ENCODE assay signal across 20 cellular contexts in genomic region chr3:66789584-66790237, GRCh38.
DNase-seq lines count a peak whose midpoint lies in the region; ATAC-seq and TF ChIP-seq lines count a peak whose summit lies in the region.
"Had no signal": no experiment of that assay in that cellular context is flagged by ENCODE, and none has a peak within 500 bp of the region (broad histone marks: within the 10 kb centered on the region; RNA-seq: fewer than 3 reads in every experiment).

No MANE protein-coding gene starts in this region.

- no peak overlapping the region for H3K9ac ChIP-seq in fibroblast of lung (ENCODE audit: insufficient read depth, low read length)

- H3K4me1 ChIP-seq in fibroblast of lung (ENCODE audit: control insufficient read depth, extremely low read depth, insufficient read depth, low read length) (no peaks in the 10 kb centered on the region), psoas muscle (no peaks in the 10 kb centered on the region)
- H3K4me1 ChIP-seq: ascending aorta had no signal

- H3K9me3 ChIP-seq in fibroblast of lung (ENCODE audit: control insufficient read depth, insufficient read depth, low read depth, low read length) (no peaks in the 10 kb centered on the region), psoas muscle (no peaks in the 10 kb centered on the region)
- H3K9me3 ChIP-seq: ascending aorta had no signal

- H4K20me1 ChIP-seq in fibroblast of lung (ENCODE audit: control insufficient read depth, extremely low read depth, insufficient read depth, low read length), result no peaks in the 10 kb centered on the region

- no peak overlapping the region for H3K4me2 ChIP-seq in fibroblast of lung (ENCODE audit: extremely low read depth, insufficient read depth, low read length)

- peak in 3 of 4 donors; percentile 46 to 86 (median 48) for ATAC-seq in psoas muscle
- ATAC-seq: HCT116 had no signal

- WGBS in psoas muscle, 3 donors, result 52 to 63% (median 60%) methylated on average over 5 of the region's 5 CpGs

- H3K27ac ChIP-seq in fibroblast of lung (ENCODE audit: insufficient read depth, low read length), result no peak overlapping the region
- H3K27ac ChIP-seq in psoas muscle, result no peak overlapping the region
- H3K27ac ChIP-seq: ascending aorta had no signal

- H3K4me3 ChIP-seq in fibroblast of lung (replicated peaks in 1 of 4; ENCODE audit: control extremely low read depth in 1 of 4, insufficient read depth in 1 of 4, low read depth in 3 of 4, low read length in 4 of 4) (no peak overlapping the region), psoas muscle (no peak overlapping the region)
- H3K4me3 ChIP-seq: ascending aorta had no signal

- DNase-seq in DMS 273 treated with DMSO at 0.1 percent for 48 hours (lab: John Stamatoyannopoulos, UW) (peak; percentile 11), NCI-H226 (peak; percentile 21), fibroblast of lung (ENCODE audit: low read depth in 2 of 2) (peak; percentile 14 to 46), psoas muscle (peak in 1 of 2 donors; percentile 65), kidney glomerular epithelial cell (lab: John Stamatoyannopoulos, UW) (no peak), middle frontal gyrus (ENCODE audit: extremely low spot score, low spot score) (no peak), T-helper 9 cell (no peak), NCI-H2081 (lab: John Stamatoyannopoulos, UW) (no peak)
- DNase-seq: activated CD4-positive, alpha-beta T cell treated with anti-CD3 and anti-CD28 coated beads for 4 hours; activated naive CD4-positive, alpha-beta T cell treated with anti-CD3 and anti-CD28 coated beads, Interleukin-2, amount 50 U/mL, for 16 hours; cerebellar nuclear complex; GDM1; MM.1S; NCI-H1436 treated with DMSO at 0.1 percent for 48 hours; NCI-H748 treated with DMSO at 0.1 percent for 48 hours; SHP77 treated with DMSO at 0.1 percent for 48 hours; stimulated activated CD8-positive, alpha-beta memory T cell treated with anti-CD3 and anti-CD28 coated beads, Interleukin-4, amount 100 ng/mL, for 48 hours; T-helper 1 cell had no signal

- H2AFZ ChIP-seq in fibroblast of lung (ENCODE audit: low read length), result no peak overlapping the region

- H3K27me3 ChIP-seq in fibroblast of lung (ENCODE audit: control insufficient read depth, insufficient read depth, low read length), result no peaks in the 10 kb centered on the region
- H3K27me3 ChIP-seq in psoas muscle (ENCODE audit: insufficient read depth in 3 of 3, low read length in 2 of 3), result no peaks in the 10 kb centered on the region
- H3K27me3 ChIP-seq: ascending aorta had no signal

- intact Hi-C loops in psoas muscle (cut with DNase I), result no loop called here

- H3K36me3 ChIP-seq in fibroblast of lung (ENCODE audit: control insufficient read depth, insufficient read depth, low read length), result no peaks in the 10 kb centered on the region
- H3K36me3 ChIP-seq in psoas muscle (ENCODE audit: insufficient read depth in 1 of 2, low read depth in 1 of 2), result no peaks in the 10 kb centered on the region
- H3K36me3 ChIP-seq: ascending aorta had no signal

- no peaks in the 10 kb centered on the region for H3K79me2 ChIP-seq in fibroblast of lung (ENCODE audit: control insufficient read depth, insufficient read depth, low read length)

- TF ChIP-seq CTCF in fibroblast of lung (conservative IDR thresholded peaks at IDR 0.05 in 1 of 2, IDR thresholded peaks at IDR 0.05 in 1 of 2; ENCODE audit: low read depth in 1 of 2, low read length in 2 of 2), result no peak
- no peak for TF ChIP-seq CTCF in psoas muscle (IDR thresholded peaks at IDR 0.05)

Comparison
In these comparisons a context has a peak if more than half of its experiments do, and no peak if none do; other contexts are left out.
1. DNase-seq: peak in DMS 273 treated with DMSO at 0.1 percent for 48 hours (single experiment), NCI-H226 (single experiment) and fibroblast of lung (2 of 2); none in kidney glomerular epithelial cell (single experiment), middle frontal gyrus (single experiment), T-helper 9 cell (single experiment) and NCI-H2081 (0 of 2).